In genomic region chr3:8460050-8460708, GRCh38 we compare ENCODE assay signal across 18 cellular contexts. TPM values are rescaled to one million over a fixed set of nuclear protein-coding genes. Genes with fewer than 3 reads are reported as not detected.
DNase-seq lines count a peak whose midpoint lies in the region; ATAC-seq, FAIRE-seq and TF ChIP-seq lines count a peak whose summit lies in the region.
"Had no signal": no experiment of that assay in that cellular context is flagged by ENCODE, and none has a peak within 500 bp of the region (broad histone marks: within the 10 kb centered on the region; RNA-seq: fewer than 3 reads in every experiment).

No MANE protein-coding gene starts in this region.

- FAIRE-seq in astrocyte (lab: Jason Lieb, UNC): no peak
- FAIRE-seq: GM12892 had no signal

- H3K4me3 Mint-ChIP-seq in HFFc6: no peak overlapping the region
- H3K4me3 Mint-ChIP-seq in astrocyte (ENCODE audit: unreplicated experiment): no peak overlapping the region
- no peak overlapping the region for H3K4me3 Mint-ChIP-seq in stimulated activated naive B cell treated with anti-CD40 and anti-IgM and Interleukin-4, amounts not matched to agents 10 μg/mL and 1 μg/mL and 100 μg/mL, for 72 hours
- H3K4me3 Mint-ChIP-seq: CD8-positive, alpha-beta memory T cell had no signal

- H3K9me3 Mint-ChIP-seq in HFFc6: no peaks in the 10 kb centered on the region
- H3K9me3 Mint-ChIP-seq in astrocyte (ENCODE audit: unreplicated experiment): peaks cover 2% of the 10 kb centered on the region
- H3K9me3 Mint-ChIP-seq in stimulated activated naive B cell treated with anti-CD40 and anti-IgM and Interleukin-4, amounts not matched to agents 10 μg/mL and 1 μg/mL and 100 μg/mL, for 72 hours: peaks cover 0 to 3% of the 10 kb centered on the region in 2 donors

- H3K4me2 ChIP-seq in astrocyte (ENCODE audit: low read length): no peak overlapping the region
- H3K4me2 ChIP-seq in skeletal muscle satellite cell (ENCODE audit: low read length): no peak overlapping the region
- H3K4me2 ChIP-seq: BLaER1, PC-9 had no signal

- peak overlapping the region; percentile 74 for H3K27ac Mint-ChIP-seq in HFFc6
- H3K27ac Mint-ChIP-seq in astrocyte (ENCODE audit: unreplicated experiment): peak overlapping the region; percentile 38
- no peak overlapping the region for H3K27ac Mint-ChIP-seq in stimulated activated naive B cell treated with anti-CD40 and anti-IgM and Interleukin-4, amounts not matched to agents 10 μg/mL and 1 μg/mL and 100 μg/mL, for 72 hours
- H3K27ac Mint-ChIP-seq: CD8-positive, alpha-beta memory T cell had no signal

- POLR2A ChIA-PET in A673 (lab: Charles Lee; ENCODE audit: low non-redundant PET): no interaction called here

- H4K20me1 ChIP-seq in astrocyte (ENCODE audit: insufficient read depth, low read length): no peaks in the 10 kb centered on the region
- H4K20me1 ChIP-seq: BLaER1 had no signal

- no TSS peak for BruUV-seq in A673 (replicated peaks; lab: Mats Ljungman, UMichigan)

- H3K9me3 ChIP-seq in astrocyte (ENCODE audit: insufficient read depth, low read depth, low read length) (no peaks in the 10 kb centered on the region), skeletal muscle satellite cell (replicated peaks; ENCODE audit: low read length) (no peaks in the 10 kb centered on the region), A673 (ENCODE audit: low read depth, low read length, poor library complexity, severe bottlenecking) (no peaks in the 10 kb centered on the region)
- H3K9me3 ChIP-seq: BLaER1 had no signal

- TF ChIP-seq CTCF in HFFc6 (IDR thresholded peaks at IDR 0.05): no peak
- no peak for TF ChIP-seq CTCF in astrocyte (IDR thresholded peaks at IDR 0.05; ENCODE audit: insufficient read depth, low read depth, low read length)
- no peak for TF ChIP-seq CTCF in A673 (conservative IDR thresholded peaks at IDR 0.05; ENCODE audit: low read depth, low read length)

- H3K4me1 ChIP-seq in astrocyte (ENCODE audit: insufficient read depth, low read length) (peaks cover 32% of the 10 kb centered on the region), skeletal muscle satellite cell (ENCODE audit: control insufficient read depth, insufficient read depth, low read length) (peaks cover 54% of the 10 kb centered on the region), A673 (ENCODE audit: insufficient read depth, low read length, poor library complexity, severe bottlenecking) (no peaks in the 10 kb centered on the region)
- H3K4me1 ChIP-seq: BLaER1 had no signal

- ATAC-seq in left lobe of liver: peak; percentile 71
- no peak for ATAC-seq in stimulated activated naive B cell treated with anti-CD40 and anti-IgM and Interleukin-4, amounts not matched to agents 10 μg/mL and 1 μg/mL and 100 μg/mL, for 72 hours (replicated peaks)
- ATAC-seq in HG02852 (IDR thresholded peaks at IDR 0.05; ENCODE audit: unreplicated experiment): no peak

- H3K4me3 ChIP-seq in astrocyte (ENCODE audit: insufficient read depth, low read depth, low read length) (no peak overlapping the region), skeletal muscle satellite cell (ENCODE audit: low read length) (no peak overlapping the region), A673 (ENCODE audit: low read depth, low read length, poor library complexity, severe bottlenecking) (no peak overlapping the region)
- H3K4me3 ChIP-seq: BLaER1, PC-9 had no signal

- H3K27me3 Mint-ChIP-seq in HFFc6 (ENCODE audit: insufficient read depth) (no peaks in the 10 kb centered on the region), astrocyte (ENCODE audit: low read depth, unreplicated experiment) (peaks cover 4% of the 10 kb centered on the region)
- no peaks in the 10 kb centered on the region for H3K27me3 Mint-ChIP-seq in stimulated activated naive B cell treated with anti-CD40 and anti-IgM and Interleukin-4, amounts not matched to agents 10 μg/mL and 1 μg/mL and 100 μg/mL, for 72 hours

- H3K36me3 ChIP-seq in astrocyte (ENCODE audit: insufficient read depth, low read length): no peaks in the 10 kb centered on the region
- H3K36me3 ChIP-seq in skeletal muscle satellite cell (ENCODE audit: insufficient read depth, low read length): no peaks in the 10 kb centered on the region
- H3K36me3 ChIP-seq in A673 (ENCODE audit: insufficient read depth, low read length, poor library complexity, severe bottlenecking): no peaks in the 10 kb centered on the region
- H3K36me3 ChIP-seq: BLaER1 had no signal

- H3K27ac ChIP-seq in astrocyte (ENCODE audit: low read depth, low read length) (peak overlapping the region; percentile 94), A673 (ENCODE audit: low read depth, low read length, poor library complexity, severe bottlenecking) (no peak overlapping the region)
- H3K27ac ChIP-seq: BLaER1, HL-60, PC-9 had no signal

- intact Hi-C loops in A673 (cut with micrococcal nuclease; ENCODE audit: unreplicated experiment): no loop called here

- H3K9ac ChIP-seq in astrocyte (ENCODE audit: low read length) (no peak overlapping the region), skeletal muscle satellite cell (ENCODE audit: low read depth, low read length) (peak overlapping the region; percentile 61)
- H3K9ac ChIP-seq: BLaER1 had no signal

- H3K36me3 Mint-ChIP-seq in HFFc6 (ENCODE audit: low read depth) (peaks cover 5% of the 10 kb centered on the region; the same call in 1 of the 2 replicates), astrocyte (ENCODE audit: low read depth, unreplicated experiment) (no peaks in the 10 kb centered on the region)
- no peaks in the 10 kb centered on the region for H3K36me3 Mint-ChIP-seq in stimulated activated naive B cell treated with anti-CD40 and anti-IgM and Interleukin-4, amounts not matched to agents 10 μg/mL and 1 μg/mL and 100 μg/mL, for 72 hours
- H3K36me3 Mint-ChIP-seq: CD8-positive, alpha-beta memory T cell had no signal

- DNase-seq in HFFc6 (no peak), astrocyte (ENCODE audit: low read depth) (peak; percentile 44), left lobe of liver (ENCODE audit: low spot score) (no peak), A673 (ENCODE audit: low spot score) (no peak), superior temporal gyrus (ENCODE audit: extremely low spot score) (no peak)
- no peak for DNase-seq in stimulated activated naive B cell treated with anti-CD40 and anti-IgM and Interleukin-4, amounts not matched to agents 10 μg/mL and 1 μg/mL and 100 μg/mL, for 72 hours
- DNase-seq: CD8-positive, alpha-beta memory T cell; DND-41; GDM1; KBM-7; NCI-H1694; NCI-H446; PC-9 had no signal

- H3K4me1 Mint-ChIP-seq in HFFc6 (ENCODE audit: low read depth) (peaks cover 66% of the 10 kb centered on the region), astrocyte (ENCODE audit: low read depth, unreplicated experiment) (peaks cover 29% of the 10 kb centered on the region)
- no peaks in the 10 kb centered on the region for H3K4me1 Mint-ChIP-seq in stimulated activated naive B cell treated with anti-CD40 and anti-IgM and Interleukin-4, amounts not matched to agents 10 μg/mL and 1 μg/mL and 100 μg/mL, for 72 hours
- H3K4me1 Mint-ChIP-seq: CD8-positive, alpha-beta memory T cell had no signal

- no peaks in the 10 kb centered on the region for H3K79me2 ChIP-seq in astrocyte (ENCODE audit: insufficient read depth, low read length)

- no peak overlapping the region for H2AFZ ChIP-seq in astrocyte (ENCODE audit: low read depth, low read length)
- H2AFZ ChIP-seq: PC-9 had no signal

- no peaks in the 10 kb centered on the region for H3K27me3 ChIP-seq in astrocyte (ENCODE audit: insufficient read depth, low read length)
- no peaks in the 10 kb centered on the region for H3K27me3 ChIP-seq in skeletal muscle satellite cell (ENCODE audit: control insufficient read depth, insufficient read depth, low read length)
- H3K27me3 ChIP-seq in A673 (replicated peaks; ENCODE audit: insufficient read depth, low read depth, low read length, poor library complexity): no peaks in the 10 kb centered on the region
- H3K27me3 ChIP-seq: BLaER1 had no signal

- CTCF ChIA-PET in A673 (lab: Charles Lee): no interaction called here

RNA-seq across cellular contexts. Expression of gene LMCD1, which starts 41.4 kb away (rescaled TPM):
- 10 to 100 TPM; 20.1 to 50.6 (median 23.3) TPM for total RNA-seq in HFFc6 (2021; fragmentation: NEBNext Ultra II Directional; extraction: Animal tissue kit (Norgen Biotek cat#: 25700))
- total RNA-seq in astrocyte: 374 and 437 TPM in 2 replicates
- total RNA-seq in left lobe of liver: 2.9 TPM
- 17.5 and 29.5 TPM in 2 replicates for total RNA-seq in skeletal muscle satellite cell (2012; rRNA removed)
- total RNA-seq in A673 (2021): 4.3 and 4.5 TPM in 2 replicates
